Comparison of ENCODE assay signal across 8 cellular contexts in the genomic region with DNA sequence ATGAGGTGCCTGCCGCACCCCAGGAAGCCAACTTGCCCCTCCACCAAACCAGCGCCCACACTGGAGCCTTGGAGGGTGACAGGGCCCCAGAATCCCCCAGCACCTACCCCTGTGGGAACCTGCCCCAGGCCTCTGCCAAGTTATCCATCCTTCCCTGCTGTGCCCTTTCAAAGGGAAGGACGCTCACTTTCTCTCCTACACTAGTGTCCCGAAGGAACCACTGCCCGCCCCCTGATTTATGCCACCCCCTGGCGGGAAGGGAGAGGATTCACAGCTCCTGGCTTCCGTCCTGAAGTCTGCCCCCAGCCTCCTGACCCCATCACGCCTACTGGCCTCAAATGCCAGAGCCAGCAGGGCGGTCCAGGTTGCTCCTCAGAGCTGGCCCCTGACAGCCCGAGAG. TPM values are rescaled to one million over a fixed set of nuclear protein-coding genes. Genes with fewer than 3 reads are reported as not detected.
DNase-seq lines count a peak whose midpoint lies in the region; ATAC-seq lines count a peak whose summit lies in the region.

No MANE protein-coding gene starts in this region.

- no peak for ATAC-seq in HG03354 (IDR thresholded peaks at IDR 0.05; ENCODE audit: poor library complexity, severe bottlenecking, unreplicated experiment)
- no peak for ATAC-seq in GM18873 (IDR thresholded peaks at IDR 0.05; ENCODE audit: low FRiP score, unreplicated experiment)

- intact Hi-C loops in posterior vena cava (cut with DNase I) = no loop called here

- peak; percentile 75 for DNase-seq in ELF-1 (ENCODE audit: low read depth, low spot score)
- DNase-seq in NCI-H69 (lab: John Stamatoyannopoulos, UW) = peak; percentile 41
- DNase-seq in ecto neural progenitor cell (ENCODE audit: low spot score) = peak; percentile 73
- peak in 36 of 56 donors; percentile 10 to 67 (median 38) for DNase-seq in nucleus accumbens (lab: John Stamatoyannopoulos, UW)
- no peak for DNase-seq in posterior vena cava (ENCODE audit: low spot score)
- no peak for DNase-seq in epidermal melanocyte (ENCODE audit: insufficient read length, low spot score)

RNA-seq across cellular contexts. Expression of gene EVI5L, which starts 1.4 kb away (rescaled TPM):
- 10 to 100 TPM; 14.9 to 16.0 TPM for total RNA-seq in posterior vena cava

RNA-seq across cellular contexts. Expression of gene PRR36, which starts 42.7 kb away (rescaled TPM):
- under 1 TPM; 0.09 to 0.14 TPM for total RNA-seq in posterior vena cava

RNA-seq across cellular contexts. Expression of gene LRRC8E, which starts 56.9 kb away (rescaled TPM):
- total RNA-seq in posterior vena cava = not detected

Comparison
In these comparisons a context has a peak if more than half of its experiments do, and no peak if none do; other contexts are left out.
1. DNase-seq: peak in ELF-1 (single experiment), NCI-H69 (single experiment), ecto neural progenitor cell (single experiment) and nucleus accumbens (36 of 56); none in posterior vena cava (single experiment) and epidermal melanocyte (single experiment).